9 cellular contexts compared by ENCODE assay signal in genomic region chr18:62521588-62521987, GRCh38. TPM values are rescaled to one million over a fixed set of nuclear protein-coding genes. Genes with fewer than 3 reads are reported as not detected.
DNase-seq lines count a peak whose midpoint lies in the region; ATAC-seq, FAIRE-seq and TF ChIP-seq lines count a peak whose summit lies in the region.
"Had no signal": no experiment of that assay in that cellular context is flagged by ENCODE, and none has a peak within 500 bp of the region (broad histone marks: within the 10 kb centered on the region; RNA-seq: fewer than 3 reads in every experiment).

No MANE protein-coding gene starts in this region.

- peaks cover 0 to 13% of the 10 kb centered on the region in 2 experiments; a peak in 2 of 4 replicates for H3K79me2 ChIP-seq in H1 (ENCODE audit: control insufficient read depth in 1 of 2, insufficient read depth in 2 of 2, low read length in 2 of 2)

- peaks cover 4% of the 10 kb centered on the region for H3K27me3 Mint-ChIP-seq in osteocyte (ENCODE audit: unreplicated experiment)

- ATAC-seq in HG03469 (IDR thresholded peaks at IDR 0.05; ENCODE audit: unreplicated experiment), result no peak
- ATAC-seq in GM18511 (IDR thresholded peaks at IDR 0.05; ENCODE audit: unreplicated experiment), result no peak

- no peak overlapping the region for H3K9ac ChIP-seq in H1 (replicated peaks in 1 of 4; ENCODE audit: extremely low read depth in 1 of 4, low read depth in 3 of 4, low read length in 3 of 4)

- H3K56ac ChIP-seq in H1 (replicated peaks; ENCODE audit: insufficient read length, low read depth, low read length), result no peak overlapping the region

- no peak for TF ChIP-seq POLR2A in NB4 (IDR thresholded peaks at IDR 0.05; ENCODE audit: extremely low read depth, insufficient read length)
- no peak for TF ChIP-seq POLR2A in H1 (IDR thresholded peaks at IDR 0.05; ENCODE audit: control extremely low read depth in 1 of 2, low read depth in 2 of 2, low read length in 2 of 2)

- CTCF ChIA-PET in H1 (lab: Charles Lee; ENCODE audit: partially characterized antibody), result interaction anchor here (0.6 to 1.9 kb wide), 4 partner anchors 9 to 96 kb away, joined by 3 to 4 read pairs (median 3); no protein-coding TSS in a partner anchor

- H3K9me3 Mint-ChIP-seq in osteocyte (ENCODE audit: unreplicated experiment), result no peaks in the 10 kb centered on the region

- H2BK120ac ChIP-seq in H1 (replicated peaks; ENCODE audit: low read depth, low read length), result no peak overlapping the region

- no peak overlapping the region for H2AFZ ChIP-seq in H1 (ENCODE audit: low read length)

- peaks cover 20% of the 10 kb centered on the region; the same call in 1 of the 2 replicates for H3K23me2 ChIP-seq in H1 (ENCODE audit: low read depth, low read length)

- H3K4me3 ChIP-seq in NB4 (ENCODE audit: low read depth, low read length), result peak overlapping the region; percentile 73
- H3K4me3 ChIP-seq in H1 (ENCODE audit: extremely low read depth in 1 of 4, insufficient read depth in 2 of 4, low read depth in 3 of 4, low read length in 4 of 4), result peak overlapping the region in 2 of 4 experiments; percentile 50 to 85; a peak in 2 of 8 replicates

- no peak overlapping the region for H2BK5ac ChIP-seq in H1 (ENCODE audit: low read depth, low read length)

- no peak overlapping the region for H2BK12ac ChIP-seq in H1 (ENCODE audit: low read depth, low read length)

- H3K4me2 ChIP-seq in H1 (ENCODE audit: insufficient read depth in 1 of 2, low read depth in 2 of 2, low read length in 2 of 2), result peak overlapping the region; percentile 58 to 67; a peak in 3 of 4 replicates

- H4K91ac ChIP-seq in H1 (replicated peaks; ENCODE audit: insufficient read length, low read length), result no peak overlapping the region

- H3K36me3 ChIP-seq in H1 (ENCODE audit: control insufficient read depth in 2 of 4, insufficient read depth in 4 of 4, low read length in 3 of 4), result no peaks in the 10 kb centered on the region

- TF ChIP-seq CTCF in NB4 (IDR thresholded peaks at IDR 0.05; ENCODE audit: low read depth, low read length) (no peak), H1 (IDR thresholded peaks at IDR 0.05; ENCODE audit: control extremely low read depth in 1 of 3, insufficient read depth in 1 of 3, low read depth in 1 of 3, low read length in 3 of 3) (no peak), osteocyte (IDR thresholded peaks at IDR 0.05) (no peak)

- no peak overlapping the region for H4K5ac ChIP-seq in H1 (ENCODE audit: insufficient read length, low read depth, low read length)

- TF ChIP-seq EP300 in H1 (IDR thresholded peaks at IDR 0.05; ENCODE audit: borderline replicate concordance in 1 of 2, low read depth in 2 of 2, low read length in 2 of 2), result no peak

- peaks cover 0 to 29% (median 17%) of the 10 kb centered on the region in 4 experiments; a peak in 6 of 7 replicates for H3K27me3 ChIP-seq in H1 (replicated peaks in 1 of 4; ENCODE audit: control insufficient read depth in 3 of 4, extremely low read depth in 1 of 4, insufficient read depth in 3 of 4, low read length in 3 of 4)

- H3K18ac ChIP-seq in H1 (ENCODE audit: extremely low read depth, low read length), result no peak overlapping the region

- H3K4me3 Mint-ChIP-seq in osteocyte (ENCODE audit: unreplicated experiment), result peak overlapping the region; percentile 78

- no peaks in the 10 kb centered on the region for H3K9me3 ChIP-seq in H1 (ENCODE audit: insufficient read depth in 2 of 2, low read depth in 1 of 2, low read length in 1 of 2)

- peaks cover 0 to 11% (median 4%) of the 10 kb centered on the region in 4 experiments; a peak in 6 of 7 replicates for H3K4me1 ChIP-seq in H1 (replicated peaks in 1 of 4; ENCODE audit: control insufficient read depth in 3 of 4, insufficient read depth in 4 of 4, low read length in 3 of 4)

- H4K20me1 ChIP-seq in H1 (replicated peaks in 1 of 2; ENCODE audit: control insufficient read depth in 1 of 2, insufficient read depth in 2 of 2, low read length in 2 of 2), result peaks cover 8 to 19% of the 10 kb centered on the region in 2 experiments

- H2BK15ac ChIP-seq in H1 (ENCODE audit: low read length), result no peak overlapping the region

- no peak overlapping the region for H2BK20ac ChIP-seq in H1 (ENCODE audit: low read length)

- no peak overlapping the region for H3K23ac ChIP-seq in H1 (ENCODE audit: insufficient read length)

- no peaks in the 10 kb centered on the region for H3K36me3 Mint-ChIP-seq in osteocyte (ENCODE audit: unreplicated experiment)

- H4K8ac ChIP-seq in H1 (ENCODE audit: extremely low read depth, insufficient read depth, low read length), result no peak overlapping the region

- peak; percentile 79 for DNase-seq in GF-D8 (lab: John Stamatoyannopoulos, UW)
- DNase-seq in NB4 (ENCODE audit: low read depth), result peak; percentile 70
- DNase-seq in H1 (ENCODE audit: low read depth in 1 of 2, low spot score in 2 of 2), result no peak
- DNase-seq in osteocyte (ENCODE audit: extremely low spot score, unreplicated experiment), result no peak
- no peak for DNase-seq in RCC 7860 (ENCODE audit: low spot score)
- no peak for DNase-seq in AG08395 (ENCODE audit: low spot score)

- TF ChIP-seq RAD21 in H1 (IDR thresholded peaks at IDR 0.05 in 1 of 2, conservative IDR thresholded peaks at IDR 0.05 in 1 of 2; ENCODE audit: low read depth in 2 of 2, low read length in 2 of 2), result no peak

- peaks cover 24% of the 10 kb centered on the region for H3K4me1 Mint-ChIP-seq in osteocyte (ENCODE audit: unreplicated experiment)

- FAIRE-seq in H1 (lab: Jason Lieb, UNC), result no peak
- FAIRE-seq in RCC 7860 (lab: Jason Lieb, UNC), result no peak
- FAIRE-seq: TTC549 had no signal

- no peak overlapping the region for H2AK5ac ChIP-seq in H1 (ENCODE audit: low read depth, low read length)

- H3K27ac ChIP-seq in H1 (ENCODE audit: low read depth, low read length), result no peak overlapping the region

- no peak overlapping the region for H3K4ac ChIP-seq in H1 (replicated peaks; ENCODE audit: insufficient read length, low read depth, low read length)

- no peaks in the 10 kb centered on the region for H3K79me1 ChIP-seq in H1 (ENCODE audit: low read depth, low read length)

- peak overlapping the region; percentile 29 for H3K27ac Mint-ChIP-seq in osteocyte (ENCODE audit: unreplicated experiment)

- 76% methylated on average over 2 of the region's 2 CpGs; no CpG with 5 or more reads in 1 of the 2 experiments for WGBS in H1 (ENCODE audit: extremely low coverage in 1 of 2, insufficient coverage in 1 of 2, insufficient read length in 1 of 2, insufficient replicate concordance in 2 of 2, low coverage in 1 of 2, low lambda C conversion rate in 2 of 2, missing lambda C conversion rate in 1 of 2), 2 experiments

- no peak overlapping the region for H3K14ac ChIP-seq in H1 (ENCODE audit: insufficient read length)

- POLR2A ChIA-PET in H1 (lab: Charles Lee; ENCODE audit: partially characterized antibody), result interaction anchor here (1.9 kb wide), 1 partner anchor 84 kb away, joined by 4 read pairs; no protein-coding TSS in a partner anchor

TF ChIP-seq in H1, 55 proteins besides CTCF, POLR2A, EP300 and RAD21:
- no peak for TF ChIP-seq CTBP2 (IDR thresholded peaks at IDR 0.05; ENCODE audit: borderline replicate concordance, insufficient read depth, insufficient read length, low read length)
- TF ChIP-seq BCL11A (IDR thresholded peaks at IDR 0.05; ENCODE audit: low read depth in 2 of 2, low read length in 2 of 2), result no peak
- TF ChIP-seq GABPA (IDR thresholded peaks at IDR 0.05; ENCODE audit: borderline replicate concordance, insufficient read depth, low read length), result no peak
- no peak for TF ChIP-seq ZNF274 (IDR thresholded peaks at IDR 0.05; ENCODE audit: borderline replicate concordance, extremely low read depth, low read length)
- no peak for TF ChIP-seq HDAC6 (IDR thresholded peaks at IDR 0.05; ENCODE audit: low read depth, low read length)
- TF ChIP-seq SRF (IDR thresholded peaks at IDR 0.05; ENCODE audit: low read depth, low read length), result no peak
- TF ChIP-seq SP2 (IDR thresholded peaks at IDR 0.05; ENCODE audit: low read length), result no peak
- TF ChIP-seq RBBP5 (IDR thresholded peaks at IDR 0.05; ENCODE audit: borderline replicate concordance, low read depth, low read length), result no peak
- TF ChIP-seq KDM4A (IDR thresholded peaks at IDR 0.05; ENCODE audit: low read depth, low read length, severe bottlenecking), result no peak
- no peak for TF ChIP-seq POU5F1 (IDR thresholded peaks at IDR 0.05; ENCODE audit: low read depth, low read length)
- TF ChIP-seq BACH1 (IDR thresholded peaks at IDR 0.05; ENCODE audit: low read length), result no peak

RNA-seq across cellular contexts. Expression of gene ZCCHC2, which starts 1.2 kb away (rescaled TPM):
- total RNA-seq in H1 (2021; fragmentation: NEBNext Ultra II Directional; extraction: Animal tissue kit (Norgen Biotek cat#: 25700)), result 16.6 and 18.6 TPM in 2 replicates
- polyA plus RNA-seq in H1 (2011; rRNA removed), result 12.2 and 13.5 TPM in 2 replicates
- 8.9 TPM for polyA plus RNA-seq in H1 (2011; cell fraction: cytosol; rRNA removed)
- polyA plus RNA-seq in H1 (2011; cell fraction: nucleus; rRNA removed), result 13.0 TPM
- 7.1 to 10.6 TPM (median 9.3 TPM) in 4 replicates for polyA plus RNA-seq in H1 (2012, experiment 1 of 2)
- 3.5 TPM for polyA plus RNA-seq in H1 (2012, experiment 2 of 2)
- polyA plus RNA-seq in H1 (2013, experiment 1 of 2), result 7.0 TPM
- polyA plus RNA-seq in H1 (2013, experiment 2 of 2), result 7.5 TPM
- 33.3 and 35.5 TPM in 2 replicates for polyA minus RNA-seq in H1 (2011; rRNA and poly(A)+ RNA removed)
- 19.5 TPM for polyA minus RNA-seq in H1 (2011; cell fraction: cytosol; rRNA and poly(A)+ RNA removed)
- 38.6 TPM for polyA minus RNA-seq in H1 (2011; cell fraction: nucleus; rRNA and poly(A)+ RNA removed)
- total RNA-seq in osteocyte, result 10.3 and 11.2 TPM in 2 replicates

Comparison
In these comparisons a context has a peak if more than half of its experiments do, and no peak if none do; other contexts are left out.
1. DNase-seq: peak in GF-D8 (single experiment) and NB4 (single experiment); none in H1 (0 of 2), osteocyte (single experiment), RCC 7860 (single experiment) and AG08395 (single experiment).